Comparison of ENCODE assay signal across 26 cellular contexts in genomic region chr17:9811537-9811936, GRCh38. TPM values are rescaled to one million over a fixed set of nuclear protein-coding genes. Genes with fewer than 3 reads are reported as not detected.
"Had no signal": no experiment of that assay in that cellular context is flagged by ENCODE, and none has a peak within 500 bp of the region (broad histone marks: within the 10 kb centered on the region; RNA-seq: fewer than 3 reads in every experiment).

No MANE protein-coding gene starts in this region.

- H3K27ac ChIP-seq: brain microvascular endothelial cell, SK-N-MC, VCaP had no signal

- H3K36me3 ChIP-seq: brain microvascular endothelial cell, MG63 had no signal

- H3K4me3 Mint-ChIP-seq: activated CD4-positive, alpha-beta memory T cell treated with anti-CD3 and anti-CD28 coated beads, Interleukin-2, amount 10 ng/mL, durations not matched to agents 7 days and 5 days; activated naive CD4-positive, alpha-beta T cell treated with anti-CD3 and anti-CD28 coated beads, Interleukin-2, amount 10 ng/mL, durations not matched to agents 7 days and 5 days; activated naive CD8-positive, alpha-beta T cell treated with anti-CD3 and anti-CD28 coated beads for 36 hours had no signal

- H3K4me1 Mint-ChIP-seq: activated CD4-positive, alpha-beta memory T cell treated with anti-CD3 and anti-CD28 coated beads, Interleukin-2, amount 10 ng/mL, durations not matched to agents 7 days and 5 days; activated naive CD4-positive, alpha-beta T cell treated with anti-CD3 and anti-CD28 coated beads, Interleukin-2, amount 10 ng/mL, durations not matched to agents 7 days and 5 days; activated naive CD8-positive, alpha-beta T cell treated with anti-CD3 and anti-CD28 coated beads for 36 hours had no signal

- H3K4me3 ChIP-seq: MG63, SK-N-MC had no signal

- DNase-seq: activated CD4-positive, alpha-beta memory T cell treated with anti-CD3 and anti-CD28 coated beads, Interleukin-2, amount 10 ng/mL, durations not matched to agents 7 days and 5 days; activated CD4-positive, alpha-beta T cell treated with anti-CD3 and anti-CD28 coated beads, Interleukin-2, amount 50 U/mL, for 1 hour; activated CD4-positive, CD25-positive, alpha-beta regulatory T cell; activated gamma-delta T cell treated with Interleukin-2 at 50 U/mL for 16 hours; activated naive CD4-positive, alpha-beta T cell treated with anti-CD3 and anti-CD28 coated beads, Interleukin-2, amount 10 ng/mL, durations not matched to agents 7 days and 5 days; activated naive CD8-positive, alpha-beta T cell treated with anti-CD3 and anti-CD28 coated beads for 36 hours; activated T-cell treated with anti-CD3 and anti-CD28 coated beads for 4 hours; activated T-cell treated with anti-CD3 and anti-CD28 coated beads, Interleukin-2, amount 50 U/mL, for 48 hours; brain microvascular endothelial cell; MG63; MV-4-11; NCI-H1105; NCI-H1436; NCI-H1694 treated with DMSO at 0.1 percent for 48 hours; NCI-H2029 treated with DMSO at 0.1 percent for 48 hours; NCI-H510A treated with DMSO at 0.1 percent for 48 hours; NCI-H69; NK-92 treated with Interleukin-12 subunit alpha and Interleukin-12 subunit beta, amount 100 ng/mL, for 24 hours; T-helper 1 cell had no signal

- H3K9me3 Mint-ChIP-seq: activated naive CD8-positive, alpha-beta T cell treated with anti-CD3 and anti-CD28 coated beads for 36 hours had no signal

- H3K27me3 Mint-ChIP-seq: activated CD4-positive, alpha-beta memory T cell treated with anti-CD3 and anti-CD28 coated beads, Interleukin-2, amount 10 ng/mL, durations not matched to agents 7 days and 5 days had no signal

- H3K27ac Mint-ChIP-seq: activated CD4-positive, alpha-beta memory T cell treated with anti-CD3 and anti-CD28 coated beads, Interleukin-2, amount 10 ng/mL, durations not matched to agents 7 days and 5 days; activated naive CD4-positive, alpha-beta T cell treated with anti-CD3 and anti-CD28 coated beads, Interleukin-2, amount 10 ng/mL, durations not matched to agents 7 days and 5 days; activated naive CD8-positive, alpha-beta T cell treated with anti-CD3 and anti-CD28 coated beads for 36 hours; activated T-helper 2 cell treated with anti-CD3 and anti-CD28 coated beads, Interferon-gamma antibody, Interleukin-2, Interleukin-4, amounts not matched to agents 10 μg/mL and 5 μg/mL and 100 μg/mL, durations not matched to agents 14 hours and 24 hours and 36 hours had no signal

- FAIRE-seq: RCC 7860 had no signal

- H3K27me3 ChIP-seq: brain microvascular endothelial cell had no signal

- H3K36me3 Mint-ChIP-seq: activated naive CD4-positive, alpha-beta T cell treated with anti-CD3 and anti-CD28 coated beads, Interleukin-2, amount 10 ng/mL, durations not matched to agents 7 days and 5 days; activated naive CD8-positive, alpha-beta T cell treated with anti-CD3 and anti-CD28 coated beads for 36 hours had no signal

RNA-seq across cellular contexts. Expression of gene GSG1L2, which starts 10.3 kb away (rescaled TPM):
- total RNA-seq: activated CD4-positive, alpha-beta memory T cell treated with anti-CD3 and anti-CD28 coated beads, Interleukin-2, amount 10 ng/mL, durations not matched to agents 7 days and 5 days; activated CD8-positive, alpha-beta memory T cell treated with anti-CD3 and anti-CD28 coated beads for 36 hours; activated naive CD8-positive, alpha-beta T cell treated with anti-CD3 and anti-CD28 coated beads for 36 hours; activated T-helper 2 cell treated with anti-CD3 and anti-CD28 coated beads, Interferon-gamma antibody, Interleukin-2, Interleukin-4, amounts not matched to agents 10 μg/mL and 5 μg/mL and 100 μg/mL, durations not matched to agents 14 hours and 24 hours and 36 hours; T-helper 2 cell treated with Interferon-gamma antibody and Interleukin-4, amounts not matched to agents 100 ng/mL and 5 ng/mL, for 36 hours had no signal
- polyA plus RNA-seq: adipose tissue had no signal

RNA-seq across cellular contexts. Expression of gene GLP2R, which starts 14.2 kb away (rescaled TPM):
- total RNA-seq: activated CD4-positive, alpha-beta memory T cell treated with anti-CD3 and anti-CD28 coated beads, Interleukin-2, amount 10 ng/mL, durations not matched to agents 7 days and 5 days; activated CD8-positive, alpha-beta memory T cell treated with anti-CD3 and anti-CD28 coated beads for 36 hours; activated naive CD8-positive, alpha-beta T cell treated with anti-CD3 and anti-CD28 coated beads for 36 hours; activated T-helper 2 cell treated with anti-CD3 and anti-CD28 coated beads, Interferon-gamma antibody, Interleukin-2, Interleukin-4, amounts not matched to agents 10 μg/mL and 5 μg/mL and 100 μg/mL, durations not matched to agents 14 hours and 24 hours and 36 hours; T-helper 2 cell treated with Interferon-gamma antibody and Interleukin-4, amounts not matched to agents 100 ng/mL and 5 ng/mL, for 36 hours had no signal

RNA-seq across cellular contexts. Expression of gene DHRS7C, which starts 20.1 kb away (rescaled TPM):
- total RNA-seq: activated CD4-positive, alpha-beta memory T cell treated with anti-CD3 and anti-CD28 coated beads, Interleukin-2, amount 10 ng/mL, durations not matched to agents 7 days and 5 days; activated CD8-positive, alpha-beta memory T cell treated with anti-CD3 and anti-CD28 coated beads for 36 hours; activated naive CD8-positive, alpha-beta T cell treated with anti-CD3 and anti-CD28 coated beads for 36 hours; activated T-helper 2 cell treated with anti-CD3 and anti-CD28 coated beads, Interferon-gamma antibody, Interleukin-2, Interleukin-4, amounts not matched to agents 10 μg/mL and 5 μg/mL and 100 μg/mL, durations not matched to agents 14 hours and 24 hours and 36 hours; T-helper 2 cell treated with Interferon-gamma antibody and Interleukin-4, amounts not matched to agents 100 ng/mL and 5 ng/mL, for 36 hours had no signal
